In genomic region chr11:114102993-114103896, GRCh38 we compare ENCODE assay signal across 1 cellular context.
TF ChIP-seq lines count a peak whose summit lies in the region.

No MANE protein-coding gene starts in this region.

TF ChIP-seq in H1, 55 proteins besides CTCF, POLR2A, EP300 and RAD21:
- no peak for TF ChIP-seq ATF2 (IDR thresholded peaks at IDR 0.05; ENCODE audit: low read length)
- TF ChIP-seq MAX (IDR thresholded peaks at IDR 0.05) = no peak
- TF ChIP-seq MAFK (IDR thresholded peaks at IDR 0.05; ENCODE audit: low read depth, low read length) = no peak
- TF ChIP-seq CTBP2 (IDR thresholded peaks at IDR 0.05; ENCODE audit: borderline replicate concordance, insufficient read depth, insufficient read length, low read length) = no peak
- TF ChIP-seq KDM5A (IDR thresholded peaks at IDR 0.05; ENCODE audit: low read length) = no peak
- no peak for TF ChIP-seq TEAD4 (IDR thresholded peaks at IDR 0.05; ENCODE audit: low read depth, low read length)
- no peak for TF ChIP-seq TAF7 (optimal IDR thresholded peaks at IDR 0.05; ENCODE audit: borderline replicate concordance, low read depth, low read length)
- no peak for TF ChIP-seq POLR2AphosphoS5 (IDR thresholded peaks at IDR 0.05; ENCODE audit: low read depth, low read length)
- no peak for TF ChIP-seq RFX5 (IDR thresholded peaks at IDR 0.05; ENCODE audit: borderline replicate concordance, low read depth, low read length)
- TF ChIP-seq HDAC6 (IDR thresholded peaks at IDR 0.05; ENCODE audit: low read depth, low read length) = no peak
